ENCODE assay signal across 27 cellular contexts in the genomic region with DNA sequence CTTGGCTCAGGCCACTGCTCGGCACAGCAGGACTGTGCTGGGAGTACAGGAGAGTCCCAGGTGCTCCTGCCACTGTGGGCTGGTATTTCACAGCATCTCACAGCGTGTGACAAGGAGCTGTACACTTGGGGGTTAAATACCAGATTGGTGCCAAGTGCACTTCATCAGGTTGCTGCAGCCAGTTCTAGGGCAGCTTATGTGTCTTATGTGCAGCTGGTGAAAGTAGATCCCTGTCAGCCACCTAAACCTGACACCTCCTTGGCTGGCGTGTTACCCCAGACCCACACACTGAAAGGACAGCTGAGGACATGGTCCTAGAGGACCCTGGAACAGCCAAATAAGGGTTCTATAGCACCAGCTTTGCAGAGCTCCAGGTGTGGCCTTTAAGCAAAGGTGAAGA. TPM values are rescaled to one million over a fixed set of nuclear protein-coding genes. Genes with fewer than 3 reads are reported as not detected.
A peak's percentile ranks its signal among the peaks of the same experiment; 100 is the strongest.
DNase-seq lines count a peak whose midpoint lies in the region; ATAC-seq and TF ChIP-seq lines count a peak whose summit lies in the region.
"Had no signal": no experiment of that assay in that cellular context is flagged by ENCODE, and none has a peak within 500 bp of the region (broad histone marks: within the 10 kb centered on the region; RNA-seq: fewer than 3 reads in every experiment).

No MANE protein-coding gene starts in this region.

- H3K9me3 ChIP-seq in right atrium auricular region (no peaks in the 10 kb centered on the region), right cardiac atrium (ENCODE audit: control insufficient read depth, low read length) (no peaks in the 10 kb centered on the region), colonic mucosa (no peaks in the 10 kb centered on the region), lower lobe of right lung (no peaks in the 10 kb centered on the region)
- H3K9me3 ChIP-seq: adrenal gland, BE2C, esophagus muscularis mucosa, HAP-1, heart right ventricle had no signal

- H3K36me3 ChIP-seq in right atrium auricular region = no peaks in the 10 kb centered on the region
- no peaks in the 10 kb centered on the region for H3K36me3 ChIP-seq in colonic mucosa
- no peaks in the 10 kb centered on the region for H3K36me3 ChIP-seq in lower lobe of right lung
- H3K36me3 ChIP-seq: adrenal gland, BE2C, HAP-1, heart right ventricle had no signal

- no peak overlapping the region for H3K27ac ChIP-seq in right atrium auricular region
- no peak overlapping the region for H3K27ac ChIP-seq in right cardiac atrium (ENCODE audit: low read length)
- H3K27ac ChIP-seq in colonic mucosa = no peak overlapping the region
- H3K27ac ChIP-seq in lower lobe of right lung = no peak overlapping the region
- H3K27ac ChIP-seq: adrenal gland, esophagus muscularis mucosa, heart right ventricle had no signal

- peak; percentile 41 to 68 for ATAC-seq in left cardiac atrium
- peak; percentile 39 to 50 for ATAC-seq in right cardiac atrium
- no peak for ATAC-seq in lower lobe of right lung
- ATAC-seq: naive thymus-derived CD8-positive, alpha-beta T cell; Panc1; stimulated activated effector memory CD8-positive, alpha-beta T cell treated with anti-CD3 and anti-CD28 coated beads, Interleukin-12 subunit alpha, Interleukin-12 subunit beta, amount 100 ng/mL, for 72 hours had no signal

- intact Hi-C loops in left cardiac atrium (cut with DNase I) = no loop called here
- intact Hi-C loops in right cardiac atrium (cut with DNase I) = no loop called here
- intact Hi-C loops in colonic mucosa (cut with DNase I) = no loop called here
- intact Hi-C loops in lower lobe of right lung (cut with DNase I) = no loop called here

- no peaks in the 10 kb centered on the region for H3K27me3 ChIP-seq in right atrium auricular region
- H3K27me3 ChIP-seq in right cardiac atrium (ENCODE audit: control insufficient read depth, insufficient read depth) = no peaks in the 10 kb centered on the region
- H3K27me3 ChIP-seq in colonic mucosa = no peaks in the 10 kb centered on the region
- peaks cover 2% of the 10 kb centered on the region for H3K27me3 ChIP-seq in lower lobe of right lung (ENCODE audit: low read depth)
- H3K27me3 ChIP-seq: adrenal gland, BE2C, esophagus muscularis mucosa, heart right ventricle had no signal

- WGBS in right cardiac atrium = 62% methylated on average over 3 of the region's 3 CpGs

- DNase-seq in left cardiac atrium (no peak), right atrium auricular region (ENCODE audit: low spot score) (no peak), NCI-H2171 (lab: John Stamatoyannopoulos, UW) (peak; percentile 48), right cardiac atrium (no peak), colonic mucosa (no peak), lower lobe of right lung (no peak)
- no peak for DNase-seq in activated CD8-positive, alpha-beta memory T cell treated with anti-CD3 and anti-CD28 coated beads, Interleukin-2, amount 50 U/mL, for 48 hours
- DNase-seq: ACHN; activated CD4-positive, alpha-beta memory T cell treated with anti-CD3 and anti-CD28 coated beads for 36 hours; activated CD4-positive, alpha-beta T cell treated with anti-CD3 and anti-CD28 coated beads for 1 hour; activated naive CD4-positive, alpha-beta T cell treated with Interleukin-2 at 50 U/mL for 16 hours; BE2C; CD8-positive, alpha-beta memory T cell; DMS153; foreskin fibroblast; heart right ventricle; MM.1S; naive thymus-derived CD8-positive, alpha-beta T cell; NCI-H1417 treated with DMSO at 0.1 percent for 48 hours; SHP77 treated with DMSO at 0.1 percent for 48 hours had no signal

- no peaks in the 10 kb centered on the region for H3K4me1 ChIP-seq in right atrium auricular region
- H3K4me1 ChIP-seq in right cardiac atrium (ENCODE audit: control insufficient read depth, insufficient read depth, low read length) = no peaks in the 10 kb centered on the region
- H3K4me1 ChIP-seq in colonic mucosa = no peaks in the 10 kb centered on the region
- no peaks in the 10 kb centered on the region for H3K4me1 ChIP-seq in lower lobe of right lung
- H3K4me1 ChIP-seq: adrenal gland, esophagus muscularis mucosa, HAP-1, heart right ventricle had no signal

- H3K9ac ChIP-seq in colonic mucosa (ENCODE audit: low read depth in 2 of 2, low read length in 2 of 2) = no peak overlapping the region

- TF ChIP-seq CTCF in right atrium auricular region (IDR thresholded peaks at IDR 0.05) (no peak), colonic mucosa (IDR thresholded peaks at IDR 0.05) (no peak), lower lobe of right lung (IDR thresholded peaks at IDR 0.05) (no peak)

- H3K4me3 ChIP-seq in right atrium auricular region = no peak overlapping the region
- no peak overlapping the region for H3K4me3 ChIP-seq in right cardiac atrium (ENCODE audit: low read length)
- H3K4me3 ChIP-seq in colonic mucosa = no peak overlapping the region
- H3K4me3 ChIP-seq in lower lobe of right lung = no peak overlapping the region
- H3K4me3 ChIP-seq: adrenal gland, esophagus muscularis mucosa, HAP-1, heart right ventricle, lung had no signal

RNA-seq across cellular contexts. Expression of a gene that starts 18.9 kb away (rescaled TPM):
- 1 to 10 TPM; 3.6 to 5.5 TPM for total RNA-seq in left cardiac atrium
- total RNA-seq in right atrium auricular region = 1 to 10 TPM; 2.3 to 5.3 TPM
- total RNA-seq in right cardiac atrium = 1 to 10 TPM; 2.5 to 6.5 (median 4.2) TPM
- polyA plus RNA-seq in right cardiac atrium = 4.0 TPM
- 10 to 100 TPM; 47.1 to 63.1 TPM for total RNA-seq in colonic mucosa
- 4.6 TPM for total RNA-seq in lower lobe of right lung
- total RNA-seq: mononuclear cell had no signal
- polyA plus RNA-seq: CD8-positive, alpha-beta memory T cell had no signal

RNA-seq across cellular contexts. Expression of a gene that starts 48.1 kb away (rescaled TPM):
- 10 to 100 TPM; 13.0 to 14.2 TPM for total RNA-seq in left cardiac atrium
- 10 to 100 TPM; 13.8 to 15.3 TPM for total RNA-seq in right atrium auricular region
- 10 to 100 TPM; 13.1 to 15.4 (median 13.9) TPM for total RNA-seq in right cardiac atrium
- 13.1 TPM for polyA plus RNA-seq in right cardiac atrium
- total RNA-seq in colonic mucosa = 10 to 100 TPM; 16.3 to 17.1 TPM
- 17.2 TPM for total RNA-seq in lower lobe of right lung

Comparison
In these comparisons a context has a peak if more than half of its experiments do, and no peak if none do; other contexts are left out.
1. ATAC-seq: peak in left cardiac atrium (2 of 2) and right cardiac atrium (2 of 2); none in lower lobe of right lung (0 of 2).